Comparison of ENCODE assay signal across 9 cellular contexts in the genomic region with DNA sequence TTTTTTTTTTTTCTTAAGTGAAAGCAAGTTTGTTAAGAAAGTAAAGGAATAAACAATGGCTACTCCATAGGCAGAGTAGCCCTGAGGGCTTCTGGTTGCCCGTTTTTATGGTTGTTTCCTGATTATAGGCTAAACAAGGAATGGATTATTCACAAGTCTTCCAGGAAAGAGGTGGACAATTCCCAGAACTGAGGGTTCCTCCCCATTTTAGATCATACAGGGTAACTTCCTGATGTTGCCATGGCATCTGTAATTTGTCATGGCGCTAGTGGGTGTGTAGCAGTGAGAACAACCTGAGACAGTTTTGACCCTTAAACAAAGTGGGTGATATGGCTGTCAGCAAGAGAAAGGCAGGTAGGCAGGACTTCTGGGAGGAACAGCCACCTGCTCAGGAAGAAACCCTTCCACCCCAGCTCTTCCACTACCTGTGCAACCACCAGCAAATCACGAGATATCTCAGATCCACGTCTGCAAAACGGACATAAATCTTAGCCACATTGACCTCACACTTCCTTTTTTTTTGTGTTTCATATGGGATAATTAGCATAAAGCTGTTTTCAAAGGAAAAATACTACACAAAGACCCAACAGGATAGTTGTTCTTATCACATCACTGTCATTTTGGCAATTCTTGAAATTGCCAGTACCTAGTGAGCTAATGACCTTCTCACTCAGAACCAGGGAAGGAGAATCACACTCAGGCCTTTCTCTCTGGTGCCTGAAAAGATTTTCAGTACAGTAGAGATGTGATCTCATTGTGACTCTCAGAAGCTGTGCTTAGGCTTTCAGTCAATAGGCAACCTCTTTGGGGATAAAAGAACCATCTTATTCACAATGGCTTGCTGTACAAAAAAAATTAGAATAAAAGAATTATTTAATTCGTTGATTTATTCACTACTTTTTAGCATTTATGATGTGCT. TPM values are rescaled to one million over a fixed set of nuclear protein-coding genes. Genes with fewer than 3 reads are reported as not detected.
DNase-seq lines count a peak whose midpoint lies in the region; ATAC-seq and TF ChIP-seq lines count a peak whose summit lies in the region.
"Had no signal": no experiment of that assay in that cellular context is flagged by ENCODE, and none has a peak within 500 bp of the region (broad histone marks: within the 10 kb centered on the region; RNA-seq: fewer than 3 reads in every experiment).

No MANE protein-coding gene starts in this region.

- CTCF ChIA-PET in WTC11 (lab: Charles Lee) = no interaction called here

- DNase-seq in GM12864 (ENCODE audit: low read depth) (peak; percentile 88), WTC11 (ENCODE audit: low spot score) (no peak), SK-N-DZ (ENCODE audit: low spot score) (no peak), BE2C (no peak), transverse colon (no peak)
- DNase-seq in activated naive CD4-positive, alpha-beta T cell treated with anti-CD3 and anti-CD28 coated beads, Interleukin-2, amount 50 U/mL, for 72 hours (ENCODE audit: low spot score in 2 of 2) = no peak

- H3K27ac ChIP-seq in transverse colon = no peak overlapping the region
- H3K27ac ChIP-seq: neural progenitor cell had no signal

- H3K4me1 Mint-ChIP-seq in WTC11 = peaks cover 4% of the 10 kb centered on the region
- H3K4me1 Mint-ChIP-seq: neural progenitor cell had no signal

- TF ChIP-seq CTCF in GM12864 (IDR thresholded peaks at IDR 0.05; ENCODE audit: low read depth, low read length, missing control alignments) = no peak
- no peak for TF ChIP-seq CTCF in WTC11 (IDR thresholded peaks at IDR 0.05)
- TF ChIP-seq CTCF in BE2C (IDR thresholded peaks at IDR 0.05; ENCODE audit: low read depth, low read length) = no peak
- no peak for TF ChIP-seq CTCF in transverse colon (IDR thresholded peaks at IDR 0.05)

- H3K4me1 ChIP-seq in BE2C (no peaks in the 10 kb centered on the region; the same call in 1 of the 2 replicates), transverse colon (peaks cover 0 to 8% (median 0%) of the 10 kb centered on the region in 4 donors)
- H3K4me1 ChIP-seq: neural progenitor cell had no signal

- ATAC-seq in GM21367 (IDR thresholded peaks at IDR 0.05; ENCODE audit: unreplicated experiment) (peak; percentile 27), HG03432 (IDR thresholded peaks at IDR 0.05; ENCODE audit: unreplicated experiment) (peak; percentile 32), WTC11 (no peak)
- peak; percentile 67 to 75 for ATAC-seq in activated naive CD4-positive, alpha-beta T cell treated with anti-CD3 and anti-CD28 coated beads, Interleukin-2, amount 50 U/mL, for 72 hours

- 43 to 54% methylated on average over 6 of the region's 6 CpGs for WGBS in transverse colon (ENCODE audit: low coverage in 1 of 2), 2 donors

- H3K9me3 ChIP-seq in BE2C = no peaks in the 10 kb centered on the region
- H3K9me3 ChIP-seq in transverse colon = no peaks in the 10 kb centered on the region

- intact Hi-C loops in transverse colon (cut with DNase I; ENCODE audit: low total_unique reads) = no loop called here

- H3K36me3 ChIP-seq in BE2C (no peaks in the 10 kb centered on the region), transverse colon (no peaks in the 10 kb centered on the region)
- H3K36me3 ChIP-seq: neural progenitor cell had no signal

- peak overlapping the region; percentile 39 to 82 for H3K27ac Mint-ChIP-seq in activated naive CD4-positive, alpha-beta T cell treated with anti-CD3 and anti-CD28 coated beads, Interleukin-2, amount 50 U/mL, for 72 hours
- no peak overlapping the region for H3K27ac Mint-ChIP-seq in WTC11
- H3K27ac Mint-ChIP-seq: neural progenitor cell had no signal

- TF ChIP-seq EP300 in transverse colon (IDR thresholded peaks at IDR 0.05; ENCODE audit: low read depth) = no peak

- H3K4me3 ChIP-seq in GM12864 (ENCODE audit: low read depth, low read length) (peak overlapping the region; percentile 15; the same call in 1 of the 2 replicates), BE2C (ENCODE audit: low read depth, low read length) (no peak overlapping the region), transverse colon (no peak overlapping the region)
- H3K4me3 ChIP-seq: neural progenitor cell had no signal

- H3K36me3 Mint-ChIP-seq in activated naive CD4-positive, alpha-beta T cell treated with anti-CD3 and anti-CD28 coated beads, Interleukin-2, amount 50 U/mL, for 72 hours = no peaks in the 10 kb centered on the region
- H3K36me3 Mint-ChIP-seq in WTC11 = no peaks in the 10 kb centered on the region
- H3K36me3 Mint-ChIP-seq: neural progenitor cell had no signal

- H3K27me3 ChIP-seq in BE2C = no peaks in the 10 kb centered on the region
- H3K27me3 ChIP-seq in transverse colon = no peaks in the 10 kb centered on the region
- H3K27me3 ChIP-seq: neural progenitor cell had no signal

- H3K27me3 Mint-ChIP-seq in WTC11 (ENCODE audit: low read depth) = no peaks in the 10 kb centered on the region

- H3K4me3 Mint-ChIP-seq in WTC11 = no peak overlapping the region
- H3K4me3 Mint-ChIP-seq: neural progenitor cell had no signal

- H3K9me3 Mint-ChIP-seq in activated naive CD4-positive, alpha-beta T cell treated with anti-CD3 and anti-CD28 coated beads, Interleukin-2, amount 50 U/mL, for 72 hours = no peaks in the 10 kb centered on the region
- H3K9me3 Mint-ChIP-seq in WTC11 = no peaks in the 10 kb centered on the region
- H3K9me3 Mint-ChIP-seq: neural progenitor cell had no signal

- POLR2A ChIA-PET in WTC11 (lab: Charles Lee) = no interaction called here

- no peak for TF ChIP-seq POLR2A in transverse colon (IDR thresholded peaks at IDR 0.05)

- in situ Hi-C loops in transverse colon (cut with MboI; ENCODE audit: low pct_ligation_motif_present in 1 of 4, low pct_unique_long_range_greater_than_20kb in 1 of 4, low sequenced_read_pairs in 3 of 4) = no loop called here

TF ChIP-seq in WTC11, 78 proteins besides CTCF, POLR2A, EP300 and RAD21 (continues in another document):
- TF ChIP-seq, protein P1, sequence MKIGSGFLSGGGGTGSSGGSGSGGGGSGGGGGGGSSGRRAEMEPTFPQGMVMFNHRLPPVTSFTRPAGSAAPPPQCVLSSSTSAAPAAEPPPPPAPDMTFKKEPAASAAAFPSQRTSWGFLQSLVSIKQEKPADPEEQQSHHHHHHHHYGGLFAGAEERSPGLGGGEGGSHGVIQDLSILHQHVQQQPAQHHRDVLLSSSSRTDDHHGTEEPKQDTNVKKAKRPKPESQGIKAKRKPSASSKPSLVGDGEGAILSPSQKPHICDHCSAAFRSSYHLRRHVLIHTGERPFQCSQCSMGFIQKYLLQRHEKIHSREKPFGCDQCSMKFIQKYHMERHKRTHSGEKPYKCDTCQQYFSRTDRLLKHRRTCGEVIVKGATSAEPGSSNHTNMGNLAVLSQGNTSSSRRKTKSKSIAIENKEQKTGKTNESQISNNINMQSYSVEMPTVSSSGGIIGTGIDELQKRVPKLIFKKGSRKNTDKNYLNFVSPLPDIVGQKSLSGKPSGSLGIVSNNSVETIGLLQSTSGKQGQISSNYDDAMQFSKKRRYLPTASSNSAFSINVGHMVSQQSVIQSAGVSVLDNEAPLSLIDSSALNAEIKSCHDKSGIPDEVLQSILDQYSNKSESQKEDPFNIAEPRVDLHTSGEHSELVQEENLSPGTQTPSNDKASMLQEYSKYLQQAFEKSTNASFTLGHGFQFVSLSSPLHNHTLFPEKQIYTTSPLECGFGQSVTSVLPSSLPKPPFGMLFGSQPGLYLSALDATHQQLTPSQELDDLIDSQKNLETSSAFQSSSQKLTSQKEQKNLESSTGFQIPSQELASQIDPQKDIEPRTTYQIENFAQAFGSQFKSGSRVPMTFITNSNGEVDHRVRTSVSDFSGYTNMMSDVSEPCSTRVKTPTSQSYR (CRISPR knock-in tag; IDR thresholded peaks at IDR 0.05) = no peak
- TF ChIP-seq, protein P2, sequence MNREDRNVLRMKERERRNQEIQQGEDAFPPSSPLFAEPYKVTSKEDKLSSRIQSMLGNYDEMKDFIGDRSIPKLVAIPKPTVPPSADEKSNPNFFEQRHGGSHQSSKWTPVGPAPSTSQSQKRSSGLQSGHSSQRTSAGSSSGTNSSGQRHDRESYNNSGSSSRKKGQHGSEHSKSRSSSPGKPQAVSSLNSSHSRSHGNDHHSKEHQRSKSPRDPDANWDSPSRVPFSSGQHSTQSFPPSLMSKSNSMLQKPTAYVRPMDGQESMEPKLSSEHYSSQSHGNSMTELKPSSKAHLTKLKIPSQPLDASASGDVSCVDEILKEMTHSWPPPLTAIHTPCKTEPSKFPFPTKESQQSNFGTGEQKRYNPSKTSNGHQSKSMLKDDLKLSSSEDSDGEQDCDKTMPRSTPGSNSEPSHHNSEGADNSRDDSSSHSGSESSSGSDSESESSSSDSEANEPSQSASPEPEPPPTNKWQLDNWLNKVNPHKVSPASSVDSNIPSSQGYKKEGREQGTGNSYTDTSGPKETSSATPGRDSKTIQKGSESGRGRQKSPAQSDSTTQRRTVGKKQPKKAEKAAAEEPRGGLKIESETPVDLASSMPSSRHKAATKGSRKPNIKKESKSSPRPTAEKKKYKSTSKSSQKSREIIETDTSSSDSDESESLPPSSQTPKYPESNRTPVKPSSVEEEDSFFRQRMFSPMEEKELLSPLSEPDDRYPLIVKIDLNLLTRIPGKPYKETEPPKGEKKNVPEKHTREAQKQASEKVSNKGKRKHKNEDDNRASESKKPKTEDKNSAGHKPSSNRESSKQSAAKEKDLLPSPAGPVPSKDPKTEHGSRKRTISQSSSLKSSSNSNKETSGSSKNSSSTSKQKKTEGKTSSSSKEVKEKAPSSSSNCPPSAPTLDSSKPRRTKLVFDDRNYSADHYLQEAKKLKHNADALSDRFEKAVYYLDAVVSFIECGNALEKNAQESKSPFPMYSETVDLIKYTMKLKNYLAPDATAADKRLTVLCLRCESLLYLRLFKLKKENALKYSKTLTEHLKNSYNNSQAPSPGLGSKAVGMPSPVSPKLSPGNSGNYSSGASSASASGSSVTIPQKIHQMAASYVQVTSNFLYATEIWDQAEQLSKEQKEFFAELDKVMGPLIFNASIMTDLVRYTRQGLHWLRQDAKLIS (CRISPR knock-in tag; IDR thresholded peaks at IDR 0.05; ENCODE audit: borderline replicate concordance) = no peak
- TF ChIP-seq NFYB (CRISPR knock-in tag; conservative IDR thresholded peaks at IDR 0.05; ENCODE audit: low read depth) (no peak), TCF7 (CRISPR knock-in tag; IDR thresholded peaks at IDR 0.05; ENCODE audit: low read depth) (no peak), SOX15 (CRISPR knock-in tag; IDR thresholded peaks at IDR 0.05) (no peak)
- TF ChIP-seq, protein P3, sequence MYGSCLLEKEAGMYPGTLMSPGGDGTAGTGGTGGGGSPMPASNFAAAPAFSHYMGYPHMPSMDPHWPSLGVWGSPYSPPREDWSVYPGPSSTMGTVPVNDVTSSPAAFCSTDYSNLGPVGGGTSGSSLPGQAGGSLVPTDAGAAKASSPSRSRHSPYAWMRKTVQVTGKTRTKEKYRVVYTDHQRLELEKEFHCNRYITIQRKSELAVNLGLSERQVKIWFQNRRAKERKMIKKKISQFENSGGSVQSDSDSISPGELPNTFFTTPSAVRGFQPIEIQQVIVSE (CRISPR knock-in tag; IDR thresholded peaks at IDR 0.05; ENCODE audit: borderline replicate concordance) = no peak

RNA-seq across cellular contexts. Expression of a gene that starts 34.9 kb away (rescaled TPM):
- 1 to 10 TPM; 7.8 to 9.3 TPM for total RNA-seq in activated naive CD4-positive, alpha-beta T cell treated with anti-CD3 and anti-CD28 coated beads, Interleukin-2, amount 50 U/mL, for 72 hours
- total RNA-seq in WTC11 (2021) (1.6 to 2.2 TPM (median 2.0 TPM) in 3 replicates), transverse colon (1 to 10 TPM; 1.6 to 7.2 (median 4.9) TPM)
- 1.9 and 2.7 TPM in 2 replicates for polyA plus RNA-seq in SK-N-DZ (2014; cell fraction: cytosol; rRNA removed)
- polyA plus RNA-seq in SK-N-DZ (2014; cell fraction: nucleus; rRNA removed) = 1.8 and 2.9 TPM in 2 replicates
- polyA plus RNA-seq in BE2C (2012; ENCODE audit: insufficient read depth, insufficient read length, low read depth) = 17.0 TPM
